9 cellular contexts compared by ENCODE assay signal in genomic region chr2:113376935-113377445, GRCh38.
A peak's percentile ranks its signal among the peaks of the same experiment; 100 is the strongest.
DNase-seq lines count a peak whose midpoint lies in the region; ATAC-seq and TF ChIP-seq lines count a peak whose summit lies in the region.
"Had no signal": no experiment of that assay in that cellular context is flagged by ENCODE, and none has a peak within 500 bp of the region (broad histone marks: within the 10 kb centered on the region; RNA-seq: fewer than 3 reads in every experiment).

No MANE protein-coding gene starts in this region.

- H3K4me3 ChIP-seq in coronary artery, result no peak overlapping the region

- ATAC-seq in GM18868 (IDR thresholded peaks at IDR 0.05; ENCODE audit: unreplicated experiment), result peak; percentile 96
- peak; percentile 93 for ATAC-seq in GM21619 (IDR thresholded peaks at IDR 0.05; ENCODE audit: unreplicated experiment)
- peak; percentile 85 for ATAC-seq in HG03457 (IDR thresholded peaks at IDR 0.05; ENCODE audit: unreplicated experiment)
- ATAC-seq in GM19467 (IDR thresholded peaks at IDR 0.05; ENCODE audit: unreplicated experiment), result no peak

- peak; percentile 87 for DNase-seq in pons (ENCODE audit: low spot score)
- DNase-seq in coronary artery (ENCODE audit: low spot score), result no peak
- no peak for DNase-seq in NCI-H1092 treated with DMSO at 0.1 percent for 48 hours (lab: John Stamatoyannopoulos, UW)
- DNase-seq: activated CD4-positive, alpha-beta T cell treated with anti-CD3 and anti-CD28 coated beads, Interleukin-2, amount 50 U/mL, for 4 hours; IMR-90 had no signal

- H3K27ac ChIP-seq in coronary artery, result peak overlapping the region in 1 of 2 donors; percentile 20

- TF ChIP-seq CTCF in coronary artery (IDR thresholded peaks at IDR 0.05), result no peak
